In genomic region chr20:50730765-50731054, GRCh38 we compare ENCODE assay signal across 8 cellular contexts. TPM values are rescaled to one million over a fixed set of nuclear protein-coding genes. Genes with fewer than 3 reads are reported as not detected.
DNase-seq lines count a peak whose midpoint lies in the region; ATAC-seq and TF ChIP-seq lines count a peak whose summit lies in the region.

No MANE protein-coding gene starts in this region.

- H3K9ac ChIP-seq in mucosa of stomach (ENCODE audit: low read length): peak overlapping the region; percentile 27

- H3K36me3 Mint-ChIP-seq in MCF 10A (ENCODE audit: insufficient read depth, unreplicated experiment): peaks cover 6% of the 10 kb centered on the region

- no TSS peak for BruUV-seq in MCF 10A (replicated peaks; lab: Mats Ljungman, UMichigan)

- ATAC-seq in GM21515 (IDR thresholded peaks at IDR 0.05; ENCODE audit: unreplicated experiment) (no peak), HG03442 (IDR thresholded peaks at IDR 0.05; ENCODE audit: unreplicated experiment) (no peak)

- intact Hi-C loops in MCF 10A (cut with micrococcal nuclease): no loop called here

- no peaks in the 10 kb centered on the region for H3K27me3 Mint-ChIP-seq in MCF 10A (ENCODE audit: insufficient read depth, unreplicated experiment)

- DNase-seq in AG10803 (ENCODE audit: low read depth) (no peak), HL-60 (ENCODE audit: low read depth in 1 of 2, low spot score in 1 of 2) (no peak), MCF 10A (ENCODE audit: unreplicated experiment) (no peak), iPS-NIHi7 (ENCODE audit: extremely low spot score) (no peak)
- no peak for DNase-seq in stimulated activated CD4-positive, alpha-beta T cell treated with anti-CD3 and anti-CD28 coated beads, Interleukin-12 subunit alpha, Interleukin-12 subunit beta, amount 100 ng/mL, for 4 hours

- CTCF ChIA-PET in MCF 10A (lab: Yijun Ruan, JAX): interaction anchor here (0.8 to 2.2 kb wide), 4 partner anchors 14 to 150 kb away, joined by 3 to 17 read pairs (median 8); no protein-coding TSS in a partner anchor

- POLR2A ChIA-PET in MCF 10A (lab: Yijun Ruan, JAX): interaction anchor here (0.7 to 8.8 kb wide), 16 partner anchors 9 to 591 kb away, joined by 3 to 168 read pairs (median 10); partner anchors contain the start of genes CEBPB and PTPN1

- H3K4me1 ChIP-seq in mucosa of stomach (ENCODE audit: control insufficient read depth, insufficient read depth, low read length): peaks cover 30% of the 10 kb centered on the region

- H3K4me3 ChIP-seq in AG10803 (ENCODE audit: low read length): peak overlapping the region; percentile 65
- peak overlapping the region; percentile 62 for H3K4me3 ChIP-seq in HL-60 (replicated peaks; ENCODE audit: insufficient read depth, low read length)
- H3K4me3 ChIP-seq in mucosa of stomach (ENCODE audit: low read length): no peak overlapping the region

- H3K27ac ChIP-seq in HL-60 (replicated peaks): peak overlapping the region; percentile 63

- H3K4me3 Mint-ChIP-seq in MCF 10A (ENCODE audit: unreplicated experiment): peak overlapping the region; percentile 77

- peaks cover 34% of the 10 kb centered on the region for H3K4me1 Mint-ChIP-seq in MCF 10A (ENCODE audit: insufficient read depth, unreplicated experiment)

- H3K27ac Mint-ChIP-seq in MCF 10A (ENCODE audit: low read depth, unreplicated experiment): peak overlapping the region; percentile 74

- no peaks in the 10 kb centered on the region for H3K36me3 ChIP-seq in mucosa of stomach (ENCODE audit: control insufficient read depth, insufficient read depth, low read length)

- H3K27me3 ChIP-seq in HL-60 (ENCODE audit: insufficient read depth, poor library complexity, severe bottlenecking): no peaks in the 10 kb centered on the region
- H3K27me3 ChIP-seq in mucosa of stomach (ENCODE audit: control insufficient read depth, insufficient read depth, low read length): no peaks in the 10 kb centered on the region

- H3K9me3 ChIP-seq in mucosa of stomach (ENCODE audit: control insufficient read depth, low read length): no peaks in the 10 kb centered on the region

- TF ChIP-seq CTCF in AG10803 (conservative IDR thresholded peaks at IDR 0.05; ENCODE audit: low read length): no peak
- TF ChIP-seq CTCF in HL-60 (IDR thresholded peaks at IDR 0.05; ENCODE audit: insufficient read depth, low read length): no peak
- no peak for TF ChIP-seq CTCF in MCF 10A (IDR thresholded peaks at IDR 0.05; ENCODE audit: unreplicated experiment)

- H3K9me3 Mint-ChIP-seq in MCF 10A (ENCODE audit: unreplicated experiment): no peaks in the 10 kb centered on the region

RNA-seq across cellular contexts. Expression of gene PARD6B, which starts 0.7 kb away (rescaled TPM):
- 5.3 and 5.8 TPM in 2 replicates for total RNA-seq in MCF 10A (2022)

RNA-seq across cellular contexts. Expression of gene RIPOR3, which starts 39.4 kb away (rescaled TPM):
- total RNA-seq in MCF 10A (2022): not detected in 2 replicates
